Comparison of ENCODE assay signal across 1 cellular context in genomic region chr17:76725580-76726230, GRCh38.
TF ChIP-seq lines count a peak whose summit lies in the region.

No MANE protein-coding gene starts in this region.

TF ChIP-seq in HepG2, 621 proteins besides CTCF, POLR2A, EP300 and RAD21 (continued from another document and continues in another):
- TF ChIP-seq ARID5B (CRISPR knock-in tag; IDR thresholded peaks at IDR 0.05) (0 out of 2 replicates have a peak, but pooled peaks have one; percentile 8), ZNF879 (CRISPR knock-in tag; IDR thresholded peaks at IDR 0.05) (peak; percentile 22; the same call in 1 of the 2 replicates), ZNF776 (CRISPR knock-in tag; IDR thresholded peaks at IDR 0.05) (peak; percentile 91), ZZZ3 (CRISPR knock-in tag; IDR thresholded peaks at IDR 0.05; ENCODE audit: borderline replicate concordance) (no peak), SRF (IDR thresholded peaks at IDR 0.05; ENCODE audit: low read depth, low read length) (peak; percentile 82), ZNF609 (CRISPR knock-in tag; IDR thresholded peaks at IDR 0.05; ENCODE audit: borderline replicate concordance) (peak; percentile 5; the same call in 1 of the 2 replicates), PRPF4 (IDR thresholded peaks at IDR 0.05; ENCODE audit: low read depth, low read length, poor library complexity, severe bottlenecking) (peak; percentile 66), ZMYM4 (CRISPR knock-in tag; IDR thresholded peaks at IDR 0.05) (0 out of 2 replicates have a peak, but pooled peaks have one; percentile 4), NCOA2 (CRISPR knock-in tag; IDR thresholded peaks at IDR 0.05) (peak; percentile 4; the same call in 1 of the 2 replicates), ZNF281 (CRISPR knock-in tag; IDR thresholded peaks at IDR 0.05; ENCODE audit: borderline replicate concordance) (peak; percentile 94), ZNF709 (CRISPR knock-in tag; IDR thresholded peaks at IDR 0.05) (peak; percentile 37; the same call in 1 of the 2 replicates), SIN3A (IDR thresholded peaks at IDR 0.05; ENCODE audit: borderline replicate concordance, low read depth, low read length) (no peak), XRCC5 (optimal IDR thresholded peaks at IDR 0.05; ENCODE audit: low read length) (peak; percentile 42), SKIL (CRISPR knock-in tag; IDR thresholded peaks at IDR 0.05; ENCODE audit: borderline replicate concordance) (peak; percentile 48; the same call in 1 of the 2 replicates), ZNF792 (CRISPR knock-in tag; IDR thresholded peaks at IDR 0.05) (0 out of 2 replicates have a peak, but pooled peaks have one; percentile 12), ZNF572 (CRISPR knock-in tag; IDR thresholded peaks at IDR 0.05) (0 out of 2 replicates have a peak, but pooled peaks have one; percentile 18), MXD1 (CRISPR knock-in tag; IDR thresholded peaks at IDR 0.05) (0 out of 2 replicates have a peak, but pooled peaks have one; percentile 75), BCL3 (CRISPR knock-in tag; IDR thresholded peaks at IDR 0.05) (no peak), FOSL2 (CRISPR knock-in tag; IDR thresholded peaks at IDR 0.05) (0 out of 2 replicates have a peak, but pooled peaks have one; percentile 33), FLYWCH1 (CRISPR knock-in tag; IDR thresholded peaks at IDR 0.05) (no peak), MED8 (CRISPR knock-in tag; IDR thresholded peaks at IDR 0.05; ENCODE audit: insufficient replicate concordance) (peak; percentile 41), TFAP4 (IDR thresholded peaks at IDR 0.05; ENCODE audit: borderline replicate concordance, low read depth) (0 out of 2 replicates have a peak, but pooled peaks have one; percentile 13), SOX6 (IDR thresholded peaks at IDR 0.05) (no peak), SOX6 (CRISPR knock-in tag; IDR thresholded peaks at IDR 0.05) (peak; percentile 55), ZNF205 (CRISPR knock-in tag; IDR thresholded peaks at IDR 0.05) (peak; percentile 17; the same call in 1 of the 2 replicates), ZNF790 (CRISPR knock-in tag; IDR thresholded peaks at IDR 0.05; ENCODE audit: borderline replicate concordance) (no peak), TBX2 (CRISPR knock-in tag; IDR thresholded peaks at IDR 0.05; ENCODE audit: borderline replicate concordance) (0 out of 2 replicates have a peak, but pooled peaks have one; percentile 80), ZIK1 (CRISPR knock-in tag; IDR thresholded peaks at IDR 0.05; ENCODE audit: borderline replicate concordance, low read depth) (0 out of 2 replicates have a peak, but pooled peaks have one; percentile 39), PATZ1 (CRISPR knock-in tag; IDR thresholded peaks at IDR 0.05) (peak; percentile 90), SOX5 (CRISPR knock-in tag; IDR thresholded peaks at IDR 0.05; ENCODE audit: borderline replicate concordance) (peak; percentile 14; the same call in 1 of the 2 replicates), ZBTB10 (CRISPR knock-in tag; IDR thresholded peaks at IDR 0.05; ENCODE audit: borderline replicate concordance) (peak; percentile 76; the same call in 1 of the 2 replicates), MED1 (CRISPR knock-in tag; IDR thresholded peaks at IDR 0.05) (peak; percentile 81), ZNF225 (CRISPR knock-in tag; IDR thresholded peaks at IDR 0.05) (no peak), REXO4 (CRISPR knock-in tag; IDR thresholded peaks at IDR 0.05; ENCODE audit: borderline replicate concordance) (0 out of 2 replicates have a peak, but pooled peaks have one; percentile 7)
